In the genomic region with DNA sequence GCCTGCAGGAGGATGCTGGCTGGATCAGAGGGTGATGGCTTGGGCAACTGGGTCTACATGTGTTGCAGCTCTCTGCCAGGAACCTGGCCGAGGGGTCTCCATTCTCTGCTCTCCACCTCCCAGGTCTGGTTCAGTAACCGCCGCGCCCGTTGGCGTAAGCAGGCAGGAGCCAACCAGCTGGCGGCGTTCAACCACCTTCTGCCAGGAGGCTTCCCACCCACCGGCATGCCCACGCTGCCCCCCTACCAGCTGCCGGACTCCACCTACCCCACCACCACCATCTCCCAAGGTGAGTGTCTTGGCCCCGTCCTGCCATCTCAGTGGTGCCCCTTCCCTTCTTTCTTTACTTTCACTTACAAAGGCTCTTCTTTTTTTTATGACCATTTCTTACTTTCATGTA, we compare ENCODE assay signal across 34 cellular contexts.
"Had no signal": no experiment of that assay in that cellular context is flagged by ENCODE, and none has a peak within 500 bp of the region (broad histone marks: within the 10 kb centered on the region; RNA-seq: fewer than 3 reads in every experiment).

No MANE protein-coding gene starts in this region.

- ATAC-seq: activated naive CD4-positive, alpha-beta T cell treated with anti-CD3 and anti-CD28 coated beads, Interleukin-2, amount 50 U/mL, for 72 hours; activated naive CD8-positive, alpha-beta T cell treated with anti-CD3 and anti-CD28 coated beads, Interleukin-2, amount 50 U/mL, for 24 hours; activated T-cell treated with anti-CD3 and anti-CD28 coated beads, Interleukin-2, amount 50 U/mL, for 4 hours; activated T-cell treated with anti-CD3 and anti-CD28 coated beads, Interleukin-2, amount 50 U/mL, for 72 hours; activated T-helper 17 cell treated with anti-CD3 and anti-CD28 coated beads, Interleukin-2, amount 50 U/mL, for 72 hours; body of pancreas had no signal

- H3K9me3 ChIP-seq: adrenal gland, ascending aorta, body of pancreas, breast epithelium had no signal

- H3K4me3 ChIP-seq: adrenal gland, ascending aorta, body of pancreas, breast epithelium, cardiac muscle cell had no signal

- DNase-seq: activated effector memory CD4-positive, alpha-beta T cell treated with anti-CD3 and anti-CD28 coated beads, Interleukin-2, amount 50 U/mL, for 16 hours; activated effector memory CD4-positive, alpha-beta T cell treated with Interleukin-2 at 50 U/mL for 16 hours; activated gamma-delta T cell; activated gamma-delta T cell treated with Interleukin-2 at 50 U/mL for 16 hours; activated naive CD4-positive, alpha-beta T cell; activated naive CD4-positive, alpha-beta T cell treated with anti-CD3 and anti-CD28 coated beads for 36 hours; activated naive CD4-positive, alpha-beta T cell treated with anti-CD3 and anti-CD28 coated beads, Interleukin-2, amount 10 ng/mL, durations not matched to agents 7 days and 5 days; activated naive CD4-positive, alpha-beta T cell treated with anti-CD3 and anti-CD28 coated beads, Interleukin-2, amount 50 U/mL, for 16 hours; activated naive CD4-positive, alpha-beta T cell treated with Interleukin-2 at 50 U/mL for 16 hours; activated naive CD8-positive, alpha-beta T cell treated with anti-CD3 and anti-CD28 coated beads for 36 hours; activated naive CD8-positive, alpha-beta T cell treated with anti-CD3 and anti-CD28 coated beads, Interleukin-2, amount 10 ng/mL, durations not matched to agents 7 days and 5 days; activated naive CD8-positive, alpha-beta T cell treated with anti-CD3 and anti-CD28 coated beads, Interleukin-2, amount 50 U/mL, for 24 hours; activated T-cell treated with anti-CD3 and anti-CD28 coated beads for 4 hours; activated T-cell treated with anti-CD3 and anti-CD28 coated beads, Interleukin-2, amount 50 U/mL, for 1 hour; activated T-cell treated with anti-CD3 and anti-CD28 coated beads, Interleukin-2, amount 50 U/mL, for 24 hours; activated T-cell treated with anti-CD3 and anti-CD28 coated beads, Interleukin-2, amount 50 U/mL, for 4 hours; activated T-cell treated with anti-CD3 and anti-CD28 coated beads, Interleukin-2, amount 50 U/mL, for 48 hours; activated T-cell treated with anti-CD3 and anti-CD28 coated beads, Interleukin-2, amount 50 U/mL, for 72 hours; adrenal gland; amniotic stem cell; amygdala; anterior cingulate cortex; aorta; body of pancreas; brain microvascular endothelial cell; caudate nucleus; central memory CD4-positive, alpha-beta T cell; cerebellar nuclear complex had no signal

- H3K4me1 ChIP-seq: adrenal gland, ascending aorta, body of pancreas, breast epithelium had no signal

- FAIRE-seq: astrocyte had no signal

- H3K27me3 ChIP-seq: ascending aorta, brain microvascular endothelial cell had no signal

- H3K27ac ChIP-seq: adrenal gland, ascending aorta, body of pancreas, brain microvascular endothelial cell, breast epithelium, cardiac muscle cell had no signal

- H3K36me3 ChIP-seq: adrenal gland, ascending aorta, brain microvascular endothelial cell, breast epithelium, cardiac muscle cell had no signal
